1 cellular context compared by ENCODE assay signal in the genomic region with DNA sequence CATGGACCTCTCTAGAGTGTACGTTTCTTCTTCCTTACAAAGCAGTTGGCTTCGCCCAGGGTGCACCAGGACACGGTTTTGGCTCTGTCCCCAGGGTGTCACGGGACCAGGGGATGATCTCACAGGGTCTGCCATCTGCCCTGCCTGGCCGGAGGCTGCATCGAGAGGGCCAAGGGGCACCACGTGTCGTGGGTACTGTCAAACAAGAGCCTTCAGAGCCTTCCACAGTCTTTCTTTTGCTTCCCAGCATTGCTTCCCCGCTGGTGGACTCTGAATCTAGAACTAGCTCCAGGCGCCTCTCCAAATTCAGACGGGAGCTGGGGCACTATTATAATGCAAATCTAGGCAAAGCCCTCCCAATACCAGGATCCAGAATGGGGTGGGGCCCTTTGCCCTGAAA.
TF ChIP-seq lines count a peak whose summit lies in the region.

No MANE protein-coding gene starts in this region.

TF ChIP-seq in K562, 482 proteins besides CTCF, POLR2A, EP300 and RAD21:
- TF ChIP-seq BHLHE40 (IDR thresholded peaks at IDR 0.05; ENCODE audit: low read length) (0 out of 2 replicates have a peak, but pooled peaks have one; percentile 22), ADNP (tag; IDR thresholded peaks at IDR 0.05) (no peak), PCBP2 (IDR thresholded peaks at IDR 0.05; ENCODE audit: low read depth, low read length, poor library complexity, severe bottlenecking) (no peak)
- TF ChIP-seq, protein P1, sequence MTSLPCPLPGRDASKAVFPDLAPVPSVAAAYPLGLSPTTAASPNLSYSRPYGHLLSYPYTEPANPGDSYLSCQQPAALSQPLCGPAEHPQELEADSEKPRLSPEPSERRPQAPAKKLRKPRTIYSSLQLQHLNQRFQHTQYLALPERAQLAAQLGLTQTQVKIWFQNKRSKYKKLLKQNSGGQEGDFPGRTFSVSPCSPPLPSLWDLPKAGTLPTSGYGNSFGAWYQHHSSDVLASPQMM (CRISPR knock-in tag; IDR thresholded peaks at IDR 0.05) = no peak
- TF ChIP-seq, protein P2, sequence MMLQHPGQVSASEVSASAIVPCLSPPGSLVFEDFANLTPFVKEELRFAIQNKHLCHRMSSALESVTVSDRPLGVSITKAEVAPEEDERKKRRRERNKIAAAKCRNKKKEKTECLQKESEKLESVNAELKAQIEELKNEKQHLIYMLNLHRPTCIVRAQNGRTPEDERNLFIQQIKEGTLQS (IDR thresholded peaks at IDR 0.05) = no peak
- TF ChIP-seq, protein P2 (CRISPR knock-in tag; conservative IDR thresholded peaks at IDR 0.05) = no peak
